In the genomic region with DNA sequence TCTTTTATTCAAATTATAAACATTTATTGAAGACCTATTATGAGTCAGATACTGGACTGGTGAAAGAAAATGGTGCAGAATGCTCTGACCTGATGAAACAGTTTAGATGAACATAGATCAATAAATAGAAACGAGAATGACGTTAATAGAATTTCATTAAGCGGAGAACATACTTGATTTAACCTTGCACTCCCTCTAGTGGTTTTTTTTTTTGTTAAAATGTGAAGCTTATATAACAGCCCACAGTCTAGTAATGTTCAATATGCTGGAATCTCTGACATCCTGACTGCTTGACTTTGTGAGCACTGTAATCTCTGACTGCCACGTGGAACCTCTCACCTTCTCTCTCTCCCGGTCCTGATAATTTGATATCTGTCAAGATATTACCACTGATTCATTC, we compare ENCODE assay signal across 8 cellular contexts. TPM values are rescaled to one million over a fixed set of nuclear protein-coding genes. Genes with fewer than 3 reads are reported as not detected.
DNase-seq lines count a peak whose midpoint lies in the region; ATAC-seq, FAIRE-seq and TF ChIP-seq lines count a peak whose summit lies in the region.

No MANE protein-coding gene starts in this region.

- H3K18ac ChIP-seq in H1 (ENCODE audit: extremely low read depth, low read length): no peak overlapping the region

- no peak overlapping the region for H3K4me3 Mint-ChIP-seq in neural crest cell

- H3K79me2 ChIP-seq in H1 (ENCODE audit: control insufficient read depth in 1 of 2, insufficient read depth in 2 of 2, low read length in 2 of 2): no peaks in the 10 kb centered on the region

- no peak overlapping the region for H2BK12ac ChIP-seq in H1 (ENCODE audit: low read depth, low read length)

- no peak overlapping the region for H3K27ac ChIP-seq in H1 (ENCODE audit: low read depth, low read length)

- peak; percentile 30 to 35 for TF ChIP-seq RAD21 in H1 (IDR thresholded peaks at IDR 0.05 in 1 of 2, conservative IDR thresholded peaks at IDR 0.05 in 1 of 2; ENCODE audit: low read depth in 2 of 2, low read length in 2 of 2)

- H3K14ac ChIP-seq in H1 (ENCODE audit: insufficient read length): no peak overlapping the region

- no peaks in the 10 kb centered on the region for H3K79me1 ChIP-seq in H1 (ENCODE audit: low read depth, low read length)

- H3K9me3 Mint-ChIP-seq in neural crest cell: peaks cover 5% of the 10 kb centered on the region

- no peak overlapping the region for H2AFZ ChIP-seq in H1 (ENCODE audit: low read length)

- H3K9ac ChIP-seq in H1 (replicated peaks in 1 of 4; ENCODE audit: extremely low read depth in 1 of 4, low read depth in 3 of 4, low read length in 3 of 4): no peak overlapping the region

- H2AK5ac ChIP-seq in H1 (ENCODE audit: low read depth, low read length): no peak overlapping the region

- H3K36me3 Mint-ChIP-seq in neural crest cell (ENCODE audit: low read depth): no peaks in the 10 kb centered on the region

- H2BK15ac ChIP-seq in H1 (ENCODE audit: low read length): no peak overlapping the region

- H2BK20ac ChIP-seq in H1 (ENCODE audit: low read length): no peak overlapping the region

- H3K23me2 ChIP-seq in H1 (ENCODE audit: low read depth, low read length): no peaks in the 10 kb centered on the region

- no peak for TF ChIP-seq CTCF in GM10266 (IDR thresholded peaks at IDR 0.05; ENCODE audit: control insufficient read depth, insufficient read depth, low read depth, missing control alignments)
- TF ChIP-seq CTCF in H1 (IDR thresholded peaks at IDR 0.05; ENCODE audit: control extremely low read depth in 1 of 3, insufficient read depth in 1 of 3, low read depth in 1 of 3, low read length in 3 of 3): peak in 2 of 3 experiments; percentile 6; a peak in 2 of 4 replicates
- peak; percentile 57 for TF ChIP-seq CTCF in neural crest cell (conservative IDR thresholded peaks at IDR 0.05)

- CTCF ChIA-PET in H1 (lab: Charles Lee; ENCODE audit: partially characterized antibody): interaction anchor here (0.7 to 4.9 kb wide), 11 partner anchors 12 to 294 kb away, joined by 3 to 46 read pairs (median 4); no protein-coding TSS in a partner anchor

- H4K20me1 ChIP-seq in H1 (replicated peaks in 1 of 2; ENCODE audit: control insufficient read depth in 1 of 2, insufficient read depth in 2 of 2, low read length in 2 of 2): no peaks in the 10 kb centered on the region

- no peaks in the 10 kb centered on the region for H3K4me1 ChIP-seq in H1 (replicated peaks in 1 of 4; ENCODE audit: control insufficient read depth in 3 of 4, insufficient read depth in 4 of 4, low read length in 3 of 4)

- DNase-seq in GM10266 (ENCODE audit: extremely low spot score) (peak; percentile 3), NCI-H2227 (lab: John Stamatoyannopoulos, UW; ENCODE audit: unreplicated experiment) (peak; percentile 55), H1 (ENCODE audit: low read depth in 1 of 2, low spot score in 2 of 2) (no peak), neural crest cell (ENCODE audit: low read depth, low spot score) (no peak), cortex of kidney (lab: John Stamatoyannopoulos, UW) (no peak), HPDE6-E6E7 (ENCODE audit: extremely low spot score) (no peak)
- no peak for DNase-seq in activated CD4-positive, alpha-beta T cell treated with anti-CD3 and anti-CD28 coated beads for 1 hour

- no peaks in the 10 kb centered on the region; a peak in 1 of 8 replicates for H3K36me3 ChIP-seq in H1 (ENCODE audit: control insufficient read depth in 2 of 4, insufficient read depth in 4 of 4, low read length in 3 of 4)

- POLR2A ChIA-PET in H1 (lab: Charles Lee; ENCODE audit: partially characterized antibody): interaction anchor here (1.4 kb wide), 1 partner anchor 242 kb away, joined by 4 read pairs; no protein-coding TSS in a partner anchor

- H3K4me1 Mint-ChIP-seq in neural crest cell: no peaks in the 10 kb centered on the region

- no peak overlapping the region for H3K23ac ChIP-seq in H1 (ENCODE audit: insufficient read length)

- H4K91ac ChIP-seq in H1 (replicated peaks; ENCODE audit: insufficient read length, low read length): no peak overlapping the region

- no peak overlapping the region for H3K56ac ChIP-seq in H1 (replicated peaks; ENCODE audit: insufficient read length, low read depth, low read length)

- no peak overlapping the region for H3K4me3 ChIP-seq in H1 (ENCODE audit: extremely low read depth in 1 of 4, insufficient read depth in 2 of 4, low read depth in 3 of 4, low read length in 4 of 4)

- H4K8ac ChIP-seq in H1 (ENCODE audit: extremely low read depth, insufficient read depth, low read length): no peak overlapping the region

- H2BK120ac ChIP-seq in H1 (replicated peaks; ENCODE audit: low read depth, low read length): no peak overlapping the region

- H3K9me3 ChIP-seq in H1 (ENCODE audit: insufficient read depth in 2 of 2, low read depth in 1 of 2, low read length in 1 of 2): no peaks in the 10 kb centered on the region

- no peak for TF ChIP-seq POLR2A in H1 (IDR thresholded peaks at IDR 0.05; ENCODE audit: control extremely low read depth in 1 of 2, low read depth in 2 of 2, low read length in 2 of 2)

- 81% methylated on average over 5 of the region's 5 CpGs; no CpG with 5 or more reads in 1 of the 2 experiments for WGBS in H1 (ENCODE audit: extremely low coverage in 1 of 2, insufficient coverage in 1 of 2, insufficient read length in 1 of 2, insufficient replicate concordance in 2 of 2, low coverage in 1 of 2, low lambda C conversion rate in 2 of 2, missing lambda C conversion rate in 1 of 2), 2 experiments

- no peak for ATAC-seq in GM21576 (IDR thresholded peaks at IDR 0.05; ENCODE audit: unreplicated experiment)

- no peak overlapping the region for H3K27ac Mint-ChIP-seq in neural crest cell (ENCODE audit: unreplicated experiment)

- no peak for FAIRE-seq in H1 (lab: Jason Lieb, UNC)

- no peak overlapping the region for H2BK5ac ChIP-seq in H1 (ENCODE audit: low read depth, low read length)

- no peaks in the 10 kb centered on the region for H3K27me3 ChIP-seq in H1 (replicated peaks in 1 of 4; ENCODE audit: control insufficient read depth in 3 of 4, extremely low read depth in 1 of 4, insufficient read depth in 3 of 4, low read length in 3 of 4)

- H3K27me3 Mint-ChIP-seq in neural crest cell (ENCODE audit: low read depth): no peaks in the 10 kb centered on the region

- no peak overlapping the region for H4K5ac ChIP-seq in H1 (ENCODE audit: insufficient read length, low read depth, low read length)

- H3K4me2 ChIP-seq in H1 (ENCODE audit: insufficient read depth in 1 of 2, low read depth in 2 of 2, low read length in 2 of 2): no peak overlapping the region

- TF ChIP-seq EP300 in H1 (IDR thresholded peaks at IDR 0.05; ENCODE audit: borderline replicate concordance in 1 of 2, low read depth in 2 of 2, low read length in 2 of 2): no peak

- H3K4ac ChIP-seq in H1 (replicated peaks; ENCODE audit: insufficient read length, low read depth, low read length): no peak overlapping the region

TF ChIP-seq in H1, 55 proteins besides CTCF, POLR2A, EP300 and RAD21 (continues in another document):
- TF ChIP-seq EGR1 (IDR thresholded peaks at IDR 0.05; ENCODE audit: borderline replicate concordance, low read depth, low read length): no peak
- no peak for TF ChIP-seq FOSL1 (IDR thresholded peaks at IDR 0.05; ENCODE audit: insufficient read depth, low read depth, low read length)
- no peak for TF ChIP-seq SP2 (IDR thresholded peaks at IDR 0.05; ENCODE audit: low read length)
- TF ChIP-seq, protein P1, sequence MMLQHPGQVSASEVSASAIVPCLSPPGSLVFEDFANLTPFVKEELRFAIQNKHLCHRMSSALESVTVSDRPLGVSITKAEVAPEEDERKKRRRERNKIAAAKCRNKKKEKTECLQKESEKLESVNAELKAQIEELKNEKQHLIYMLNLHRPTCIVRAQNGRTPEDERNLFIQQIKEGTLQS (IDR thresholded peaks at IDR 0.05; ENCODE audit: insufficient read depth, low read depth, low read length): no peak
- TF ChIP-seq CBX8 (IDR thresholded peaks at IDR 0.05; ENCODE audit: borderline replicate concordance, low read depth, low read length): no peak
- no peak for TF ChIP-seq POLR2AphosphoS5 (IDR thresholded peaks at IDR 0.05; ENCODE audit: low read depth, low read length)
- no peak for TF ChIP-seq HDAC2 (IDR thresholded peaks at IDR 0.05; ENCODE audit: borderline replicate concordance in 1 of 2, low read depth in 2 of 2, low read length in 2 of 2)

RNA-seq across cellular contexts. Expression of a gene that starts 32.3 kb away (rescaled TPM):
- 16.9 and 20.3 TPM in 2 replicates for total RNA-seq in H1 (2021; fragmentation: NEBNext Ultra II Directional; extraction: Animal tissue kit (Norgen Biotek cat#: 25700))
- polyA plus RNA-seq in H1 (2011; rRNA removed): 9.6 and 9.7 TPM in 2 replicates
- polyA plus RNA-seq in H1 (2011; cell fraction: cytosol; rRNA removed): 13.7 TPM
- polyA plus RNA-seq in H1 (2011; cell fraction: nucleus; rRNA removed): 13.0 TPM
- polyA plus RNA-seq in H1 (2012, experiment 1 of 2): 16.9 to 20.1 TPM (median 17.3 TPM) in 4 replicates
- polyA plus RNA-seq in H1 (2012, experiment 2 of 2): 6.2 TPM
- polyA plus RNA-seq in H1 (2013, experiment 1 of 2): 10.2 TPM
- 10.9 TPM for polyA plus RNA-seq in H1 (2013, experiment 2 of 2)
- polyA minus RNA-seq in H1 (2011; rRNA and poly(A)+ RNA removed): 32.7 and 35.4 TPM in 2 replicates
- polyA minus RNA-seq in H1 (2011; cell fraction: cytosol; rRNA and poly(A)+ RNA removed): 9.1 TPM
- polyA minus RNA-seq in H1 (2011; cell fraction: nucleus; rRNA and poly(A)+ RNA removed): 66.8 TPM
- 31.0 and 34.4 TPM in 2 replicates for total RNA-seq in neural crest cell

Comparison
In these comparisons a context has a peak if more than half of its experiments do, and no peak if none do; other contexts are left out.
1. DNase-seq: peak in GM10266 (single experiment) and NCI-H2227 (single experiment); none in H1 (0 of 2), neural crest cell (single experiment), cortex of kidney (single experiment), activated CD4-positive, alpha-beta T cell treated with anti-CD3 and anti-CD28 coated beads for 1 hour (single experiment) and HPDE6-E6E7 (single experiment).